In the genomic region with DNA sequence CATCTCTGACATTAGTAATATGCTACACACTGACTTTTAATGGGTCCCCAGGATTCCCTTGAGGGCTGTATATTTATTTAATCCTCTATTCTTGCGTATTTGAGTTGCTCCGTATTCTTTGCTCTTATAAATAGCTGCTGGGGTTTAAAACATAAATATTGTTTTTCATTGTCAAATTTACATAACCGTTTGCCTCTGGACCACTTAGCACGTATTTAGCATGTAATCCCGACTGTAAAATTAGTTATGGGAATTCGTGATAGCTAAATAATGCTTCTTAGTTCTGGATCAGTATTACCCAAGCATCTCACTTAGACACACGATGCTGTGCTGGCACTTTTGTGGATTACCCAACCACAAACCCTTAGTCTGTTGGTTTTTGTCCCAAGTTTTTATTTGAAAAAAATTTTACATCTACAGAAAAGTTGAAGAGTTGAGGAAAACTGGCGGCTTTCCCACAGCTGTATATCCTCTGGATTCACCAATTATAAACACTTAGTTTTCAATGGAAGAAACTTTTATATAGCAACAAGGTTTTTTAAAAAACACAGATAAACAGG, we compare ENCODE assay signal across 26 cellular contexts.
"Had no signal": no experiment of that assay in that cellular context is flagged by ENCODE, and none has a peak within 500 bp of the region (broad histone marks: within the 10 kb centered on the region; RNA-seq: fewer than 3 reads in every experiment).

No MANE protein-coding gene starts in this region.

- DNase-seq: activated CD4-positive, alpha-beta T cell treated with anti-CD3 and anti-CD28 coated beads for 4 hours; activated CD4-positive, alpha-beta T cell treated with anti-CD3 and anti-CD28 coated beads, Interleukin-2, amount 50 U/mL, for 4 hours; activated effector memory CD4-positive, alpha-beta T cell treated with anti-CD3 and anti-CD28 coated beads, Interleukin-2, amount 50 U/mL, for 16 hours; activated naive CD4-positive, alpha-beta T cell treated with anti-CD3 and anti-CD28 coated beads, Interleukin-2, amount 10 ng/mL, durations not matched to agents 7 days and 5 days; activated naive CD8-positive, alpha-beta T cell treated with anti-CD3 and anti-CD28 coated beads, Interleukin-2, amount 10 ng/mL, durations not matched to agents 7 days and 5 days; cerebellar nuclear complex; colonic mucosa; effector memory CD4-positive, alpha-beta T cell; foreskin melanocyte; heart right ventricle; kidney glomerular epithelial cell; left lung; mucosa of descending colon; right lobe of liver; stimulated activated CD4-positive, alpha-beta T cell treated with anti-CD3 and anti-CD28 coated beads, Interleukin-4, amount 100 ng/mL, for 24 hours; T-helper 9 cell; tibial artery; upper lobe of right lung had no signal

- ATAC-seq: heart right ventricle; left lung; mucosa of descending colon; natural killer cell treated with Interleukin-12 subunit alpha and Interleukin-12 subunit beta and Interleukin-15 and Interleukin-18, amount 100 ng/mL, for 72 hours; right lobe of liver; stimulated activated effector memory CD8-positive, alpha-beta T cell treated with anti-CD3 and anti-CD28 coated beads, Interleukin-12 subunit alpha, Interleukin-12 subunit beta, amount 100 ng/mL, for 72 hours; upper lobe of right lung had no signal

- H3K27ac ChIP-seq: ascending aorta, cardiac muscle cell, colonic mucosa, heart right ventricle, left lung, right lobe of liver, suprapubic skin, tibial artery, upper lobe of right lung, VCaP had no signal

- H3K9me3 ChIP-seq: ascending aorta, colonic mucosa, heart right ventricle, left lung, mucosa of descending colon, right lobe of liver, suprapubic skin, tibial artery, upper lobe of right lung had no signal

- H3K36me3 ChIP-seq: cardiac muscle cell, colonic mucosa, left lung, right lobe of liver, suprapubic skin, upper lobe of right lung had no signal

- H3K4me3 ChIP-seq: ascending aorta, cardiac muscle cell, colonic mucosa, heart right ventricle, left lung, lung, mucosa of descending colon, right lobe of liver, skin epidermis, suprapubic skin, tibial artery, upper lobe of right lung had no signal
